In genomic region chr9:20012232-20012631, GRCh38 we compare ENCODE assay signal across 17 cellular contexts.
"Had no signal": no experiment of that assay in that cellular context is flagged by ENCODE, and none has a peak within 500 bp of the region (broad histone marks: within the 10 kb centered on the region; RNA-seq: fewer than 3 reads in every experiment).

No MANE protein-coding gene starts in this region.

- H3K4me3 Mint-ChIP-seq: activated CD4-positive, alpha-beta T cell treated with anti-CD3 and anti-CD28 coated beads, Interleukin-2, amount 10 ng/mL, durations not matched to agents 24 days and 14 days; activated naive CD8-positive, alpha-beta T cell treated with anti-CD3 and anti-CD28 coated beads, Interleukin-2, amount 10 ng/mL, durations not matched to agents 7 days and 5 days; naive thymus-derived CD4-positive, alpha-beta T cell; stimulated activated naive CD8-positive, alpha-beta T cell treated with anti-CD3 and anti-CD28 coated beads, Interleukin-15, Interleukin-2, amounts not matched to agents 100 ng/mL and 50 ng/mL, for 24 hours; T-helper 2 cell treated with Interferon-gamma antibody and Interleukin-4, amounts not matched to agents 5 μg/mL and 100 μg/mL, for 36 hours had no signal

- H3K27me3 ChIP-seq: foreskin keratinocyte, hepatocyte, right atrium auricular region, tibial nerve, vagina had no signal

- ATAC-seq: foreskin keratinocyte; mucosa of descending colon; naive thymus-derived CD4-positive, alpha-beta T cell had no signal

- DNase-seq: activated CD4-positive, alpha-beta T cell treated with anti-CD3 and anti-CD28 coated beads, Interleukin-2, amount 10 ng/mL, durations not matched to agents 24 days and 14 days; activated naive CD8-positive, alpha-beta T cell treated with anti-CD3 and anti-CD28 coated beads, Interleukin-2, amount 10 ng/mL, durations not matched to agents 7 days and 5 days; amygdala; foreskin keratinocyte; mesenchymal stem cell; mucosa of descending colon; naive thymus-derived CD4-positive, alpha-beta T cell; SHP77 treated with DMSO at 0.1 percent for 48 hours; SK-N-SH; stimulated activated CD8-positive, alpha-beta memory T cell treated with anti-CD3 and anti-CD28 coated beads, Interleukin-4, amount 100 ng/mL, for 48 hours had no signal

- H3K27ac ChIP-seq: foreskin keratinocyte, hepatocyte, prostate gland, right atrium auricular region, tibial nerve, vagina had no signal

- H3K27ac Mint-ChIP-seq: activated CD4-positive, alpha-beta T cell treated with anti-CD3 and anti-CD28 coated beads, Interleukin-2, amount 10 ng/mL, durations not matched to agents 24 days and 14 days; activated naive CD8-positive, alpha-beta T cell treated with anti-CD3 and anti-CD28 coated beads, Interleukin-2, amount 10 ng/mL, durations not matched to agents 7 days and 5 days; naive thymus-derived CD4-positive, alpha-beta T cell; stimulated activated naive CD8-positive, alpha-beta T cell treated with anti-CD3 and anti-CD28 coated beads, Interleukin-15, Interleukin-2, amounts not matched to agents 100 ng/mL and 50 ng/mL, for 24 hours; T-helper 2 cell treated with Interferon-gamma antibody and Interleukin-4, amounts not matched to agents 5 μg/mL and 100 μg/mL, for 36 hours had no signal

- H3K4me3 ChIP-seq: hepatocyte, mucosa of descending colon, prostate gland, right atrium auricular region, tibial nerve, vagina had no signal

- H3K27me3 Mint-ChIP-seq: activated CD4-positive, alpha-beta T cell treated with anti-CD3 and anti-CD28 coated beads, Interleukin-2, amount 10 ng/mL, durations not matched to agents 24 days and 14 days; activated naive CD8-positive, alpha-beta T cell treated with anti-CD3 and anti-CD28 coated beads, Interleukin-2, amount 10 ng/mL, durations not matched to agents 7 days and 5 days; naive thymus-derived CD4-positive, alpha-beta T cell; stimulated activated naive CD8-positive, alpha-beta T cell treated with anti-CD3 and anti-CD28 coated beads, Interleukin-15, Interleukin-2, amounts not matched to agents 100 ng/mL and 50 ng/mL, for 24 hours had no signal
